ENCODE assay signal across 1 cellular context in genomic region chr17:74748529-74749261, GRCh38.
TF ChIP-seq lines count a peak whose summit lies in the region.

Gene NHERF1, plus strand, starts transcription at chr17:74748628. Its CDS starts 219 bp downstream, at chr17:74748847.

TF ChIP-seq in GM12878, 131 proteins besides CTCF, POLR2A, EP300 and RAD21 (continued from another document and continues in another):
- TF ChIP-seq SMAD5 (IDR thresholded peaks at IDR 0.05; ENCODE audit: low read depth) = peak; percentile 64; the same call in 1 of the 2 replicates
- TF ChIP-seq NRF1 (conservative IDR thresholded peaks at IDR 0.05; ENCODE audit: low read depth, low read length) = no peak
- peak; percentile 94 for TF ChIP-seq POLR2AphosphoS5 (IDR thresholded peaks at IDR 0.05; ENCODE audit: low read length)
- peak; percentile 75 for TF ChIP-seq NKRF (conservative IDR thresholded peaks at IDR 0.05)
- TF ChIP-seq GATAD2B (conservative IDR thresholded peaks at IDR 0.05; ENCODE audit: low read depth) = 0 out of 2 replicates have a peak, but pooled peaks have one; percentile 40
- no peak for TF ChIP-seq BCL11A (IDR thresholded peaks at IDR 0.05; ENCODE audit: low read depth, low read length)
- no peak for TF ChIP-seq RCOR1 (conservative IDR thresholded peaks at IDR 0.05; ENCODE audit: low read depth, low read length)
- peak; percentile 48; the same call in 1 of the 2 replicates for TF ChIP-seq ZNF687 (IDR thresholded peaks at IDR 0.05)
- peak; percentile 62 for TF ChIP-seq SP1 (IDR thresholded peaks at IDR 0.05; ENCODE audit: low read depth, low read length)
- no peak for TF ChIP-seq NR2C1 (IDR thresholded peaks at IDR 0.05)
- no peak for TF ChIP-seq KDM1A (IDR thresholded peaks at IDR 0.05; ENCODE audit: borderline replicate concordance)
- no peak for TF ChIP-seq PAX5 (IDR thresholded peaks at IDR 0.05; ENCODE audit: borderline replicate concordance, low read depth, low read length)
- peak; percentile 78; the same call in 1 of the 2 replicates for TF ChIP-seq PML (IDR thresholded peaks at IDR 0.05; ENCODE audit: low read length)
- TF ChIP-seq HCFC1 (IDR thresholded peaks at IDR 0.05; ENCODE audit: low read length) = no peak
- no peak for TF ChIP-seq TARDBP (IDR thresholded peaks at IDR 0.05; ENCODE audit: borderline replicate concordance)
- TF ChIP-seq SMAD1 (IDR thresholded peaks at IDR 0.05; ENCODE audit: low read depth, partially characterized antibody) = no peak
- TF ChIP-seq CREM (IDR thresholded peaks at IDR 0.05; ENCODE audit: low read depth) = no peak
- TF ChIP-seq EZH2 (IDR thresholded peaks at IDR 0.05; ENCODE audit: borderline replicate concordance, control insufficient read depth, low read depth, low read length) = no peak
- no peak for TF ChIP-seq SMC3 (IDR thresholded peaks at IDR 0.05; ENCODE audit: borderline replicate concordance, low read length)
- TF ChIP-seq ZBTB4 (CRISPR knock-in tag; IDR thresholded peaks at IDR 0.05) = no peak
- TF ChIP-seq POU2F2 (IDR thresholded peaks at IDR 0.05; ENCODE audit: borderline replicate concordance, low read depth, low read length) = peak; percentile 66; the same call in 1 of the 3 replicates
- no peak for TF ChIP-seq CHD4 (IDR thresholded peaks at IDR 0.05)
- no peak for TF ChIP-seq ZSCAN29 (IDR thresholded peaks at IDR 0.05)
- peak; percentile 28 for TF ChIP-seq HDAC6 (IDR thresholded peaks at IDR 0.05; ENCODE audit: unreplicated experiment)
- no peak for TF ChIP-seq FOXM1 (IDR thresholded peaks at IDR 0.05; ENCODE audit: low read depth, low read length)
- TF ChIP-seq IKZF1 (conservative IDR thresholded peaks at IDR 0.05) = peak; percentile 79
- TF ChIP-seq RELB (IDR thresholded peaks at IDR 0.05; ENCODE audit: low read depth) = no peak
- no peak for TF ChIP-seq GABPA (IDR thresholded peaks at IDR 0.05; ENCODE audit: low read depth)
- peak; percentile 28; the same call in 1 of the 2 replicates for TF ChIP-seq NBN (IDR thresholded peaks at IDR 0.05)
- no peak for TF ChIP-seq IRF4 (IDR thresholded peaks at IDR 0.05; ENCODE audit: low read depth, low read length)
- no peak for TF ChIP-seq ZNF24 (IDR thresholded peaks at IDR 0.05)
- TF ChIP-seq BACH1 (IDR thresholded peaks at IDR 0.05; ENCODE audit: borderline replicate concordance) = no peak
- no peak for TF ChIP-seq RELA (IDR thresholded peaks at IDR 0.05; ENCODE audit: borderline replicate concordance, partially characterized antibody)
- no peak for TF ChIP-seq RBBP5 (conservative IDR thresholded peaks at IDR 0.05)
- no peak for TF ChIP-seq TCF12 (IDR thresholded peaks at IDR 0.05; ENCODE audit: low read depth, low read length)
- no peak for TF ChIP-seq SPI1 (IDR thresholded peaks at IDR 0.05; ENCODE audit: borderline replicate concordance, insufficient read depth, low read depth, low read length)
- TF ChIP-seq ATF3 (IDR thresholded peaks at IDR 0.05; ENCODE audit: borderline replicate concordance, extremely low read depth, low read depth, low read length) = no peak
- TF ChIP-seq CBFB (IDR thresholded peaks at IDR 0.05; ENCODE audit: low read depth) = no peak; the same call in 1 of the 2 replicates
- no peak for TF ChIP-seq HDAC2 (IDR thresholded peaks at IDR 0.05)
- 0 out of 2 replicates have a peak, but pooled peaks have one; percentile 50 for TF ChIP-seq RFX5 (IDR thresholded peaks at IDR 0.05; ENCODE audit: low read depth, low read length)
- TF ChIP-seq ZNF274 (IDR thresholded peaks at IDR 0.05; ENCODE audit: insufficient read depth, insufficient read length) = no peak
- no peak for TF ChIP-seq CBX3 (IDR thresholded peaks at IDR 0.05; ENCODE audit: borderline replicate concordance, low read depth)
- peak; percentile 98 for TF ChIP-seq TAF1 (IDR thresholded peaks at IDR 0.05; ENCODE audit: borderline replicate concordance, low read depth, low read length)
- no peak for TF ChIP-seq MEF2B (IDR thresholded peaks at IDR 0.05; ENCODE audit: partially characterized antibody, poor library complexity, severe bottlenecking)
- TF ChIP-seq POLR2AphosphoS2 (IDR thresholded peaks at IDR 0.05; ENCODE audit: low read depth, low read length) = peak; percentile 89
- TF ChIP-seq TCF7 (IDR thresholded peaks at IDR 0.05; ENCODE audit: borderline replicate concordance) = no peak
- no peak for TF ChIP-seq CBX5 (IDR thresholded peaks at IDR 0.05; ENCODE audit: low read depth)
- no peak for TF ChIP-seq NFXL1 (IDR thresholded peaks at IDR 0.05; ENCODE audit: borderline replicate concordance)
- TF ChIP-seq ATF2 (IDR thresholded peaks at IDR 0.05; ENCODE audit: low read length) = no peak
- TF ChIP-seq RAD51 (IDR thresholded peaks at IDR 0.05) = no peak
- no peak for TF ChIP-seq SUPT20H (IDR thresholded peaks at IDR 0.05; ENCODE audit: borderline replicate concordance, control insufficient read depth, low read depth, low read length)
- TF ChIP-seq TCF3 (IDR thresholded peaks at IDR 0.05; ENCODE audit: borderline replicate concordance, insufficient read depth, low read depth, low read length) = peak; percentile 16; the same call in 1 of the 2 replicates
- TF ChIP-seq CUX1 (IDR thresholded peaks at IDR 0.05; ENCODE audit: insufficient replicate concordance, low read depth, low read length) = no peak
- peak; percentile 31; the same call in 1 of the 2 replicates for TF ChIP-seq MXI1 (IDR thresholded peaks at IDR 0.05; ENCODE audit: low read depth, low read length)
